ENCODE assay signal across 1 cellular context in the genomic region with DNA sequence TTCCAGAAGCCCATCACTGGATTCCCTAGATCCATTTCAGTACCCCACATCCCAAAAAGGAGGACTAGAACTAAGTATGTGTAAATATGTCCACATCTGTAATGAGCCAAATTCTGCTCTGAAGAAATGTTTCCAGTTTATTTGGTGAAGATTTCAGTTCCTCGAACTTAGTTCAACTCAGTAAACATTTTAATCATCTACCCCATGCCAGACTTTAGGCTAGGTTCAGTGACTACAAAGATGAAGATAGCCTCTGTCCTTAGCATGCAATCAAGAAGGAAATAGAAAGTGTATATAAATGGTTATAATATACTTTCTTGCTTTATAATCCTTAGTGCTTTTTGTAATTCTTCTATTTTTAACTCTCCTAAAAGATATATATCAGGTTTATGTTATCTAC.
TF ChIP-seq lines count a peak whose summit lies in the region.

No MANE protein-coding gene starts in this region.

TF ChIP-seq in GM23338, 12 proteins besides CTCF, POLR2A, EP300 and RAD21 (continued from another document):
- TF ChIP-seq, protein P1, sequence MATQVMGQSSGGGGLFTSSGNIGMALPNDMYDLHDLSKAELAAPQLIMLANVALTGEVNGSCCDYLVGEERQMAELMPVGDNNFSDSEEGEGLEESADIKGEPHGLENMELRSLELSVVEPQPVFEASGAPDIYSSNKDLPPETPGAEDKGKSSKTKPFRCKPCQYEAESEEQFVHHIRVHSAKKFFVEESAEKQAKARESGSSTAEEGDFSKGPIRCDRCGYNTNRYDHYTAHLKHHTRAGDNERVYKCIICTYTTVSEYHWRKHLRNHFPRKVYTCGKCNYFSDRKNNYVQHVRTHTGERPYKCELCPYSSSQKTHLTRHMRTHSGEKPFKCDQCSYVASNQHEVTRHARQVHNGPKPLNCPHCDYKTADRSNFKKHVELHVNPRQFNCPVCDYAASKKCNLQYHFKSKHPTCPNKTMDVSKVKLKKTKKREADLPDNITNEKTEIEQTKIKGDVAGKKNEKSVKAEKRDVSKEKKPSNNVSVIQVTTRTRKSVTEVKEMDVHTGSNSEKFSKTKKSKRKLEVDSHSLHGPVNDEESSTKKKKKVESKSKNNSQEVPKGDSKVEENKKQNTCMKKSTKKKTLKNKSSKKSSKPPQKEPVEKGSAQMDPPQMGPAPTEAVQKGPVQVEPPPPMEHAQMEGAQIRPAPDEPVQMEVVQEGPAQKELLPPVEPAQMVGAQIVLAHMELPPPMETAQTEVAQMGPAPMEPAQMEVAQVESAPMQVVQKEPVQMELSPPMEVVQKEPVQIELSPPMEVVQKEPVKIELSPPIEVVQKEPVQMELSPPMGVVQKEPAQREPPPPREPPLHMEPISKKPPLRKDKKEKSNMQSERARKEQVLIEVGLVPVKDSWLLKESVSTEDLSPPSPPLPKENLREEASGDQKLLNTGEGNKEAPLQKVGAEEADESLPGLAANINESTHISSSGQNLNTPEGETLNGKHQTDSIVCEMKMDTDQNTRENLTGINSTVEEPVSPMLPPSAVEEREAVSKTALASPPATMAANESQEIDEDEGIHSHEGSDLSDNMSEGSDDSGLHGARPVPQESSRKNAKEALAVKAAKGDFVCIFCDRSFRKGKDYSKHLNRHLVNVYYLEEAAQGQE (IDR thresholded peaks at IDR 0.05; ENCODE audit: unreplicated experiment): no peak
- TF ChIP-seq EZH2 (IDR thresholded peaks at IDR 0.05; ENCODE audit: low read depth, unreplicated experiment): no peak
- TF ChIP-seq, protein P2, sequence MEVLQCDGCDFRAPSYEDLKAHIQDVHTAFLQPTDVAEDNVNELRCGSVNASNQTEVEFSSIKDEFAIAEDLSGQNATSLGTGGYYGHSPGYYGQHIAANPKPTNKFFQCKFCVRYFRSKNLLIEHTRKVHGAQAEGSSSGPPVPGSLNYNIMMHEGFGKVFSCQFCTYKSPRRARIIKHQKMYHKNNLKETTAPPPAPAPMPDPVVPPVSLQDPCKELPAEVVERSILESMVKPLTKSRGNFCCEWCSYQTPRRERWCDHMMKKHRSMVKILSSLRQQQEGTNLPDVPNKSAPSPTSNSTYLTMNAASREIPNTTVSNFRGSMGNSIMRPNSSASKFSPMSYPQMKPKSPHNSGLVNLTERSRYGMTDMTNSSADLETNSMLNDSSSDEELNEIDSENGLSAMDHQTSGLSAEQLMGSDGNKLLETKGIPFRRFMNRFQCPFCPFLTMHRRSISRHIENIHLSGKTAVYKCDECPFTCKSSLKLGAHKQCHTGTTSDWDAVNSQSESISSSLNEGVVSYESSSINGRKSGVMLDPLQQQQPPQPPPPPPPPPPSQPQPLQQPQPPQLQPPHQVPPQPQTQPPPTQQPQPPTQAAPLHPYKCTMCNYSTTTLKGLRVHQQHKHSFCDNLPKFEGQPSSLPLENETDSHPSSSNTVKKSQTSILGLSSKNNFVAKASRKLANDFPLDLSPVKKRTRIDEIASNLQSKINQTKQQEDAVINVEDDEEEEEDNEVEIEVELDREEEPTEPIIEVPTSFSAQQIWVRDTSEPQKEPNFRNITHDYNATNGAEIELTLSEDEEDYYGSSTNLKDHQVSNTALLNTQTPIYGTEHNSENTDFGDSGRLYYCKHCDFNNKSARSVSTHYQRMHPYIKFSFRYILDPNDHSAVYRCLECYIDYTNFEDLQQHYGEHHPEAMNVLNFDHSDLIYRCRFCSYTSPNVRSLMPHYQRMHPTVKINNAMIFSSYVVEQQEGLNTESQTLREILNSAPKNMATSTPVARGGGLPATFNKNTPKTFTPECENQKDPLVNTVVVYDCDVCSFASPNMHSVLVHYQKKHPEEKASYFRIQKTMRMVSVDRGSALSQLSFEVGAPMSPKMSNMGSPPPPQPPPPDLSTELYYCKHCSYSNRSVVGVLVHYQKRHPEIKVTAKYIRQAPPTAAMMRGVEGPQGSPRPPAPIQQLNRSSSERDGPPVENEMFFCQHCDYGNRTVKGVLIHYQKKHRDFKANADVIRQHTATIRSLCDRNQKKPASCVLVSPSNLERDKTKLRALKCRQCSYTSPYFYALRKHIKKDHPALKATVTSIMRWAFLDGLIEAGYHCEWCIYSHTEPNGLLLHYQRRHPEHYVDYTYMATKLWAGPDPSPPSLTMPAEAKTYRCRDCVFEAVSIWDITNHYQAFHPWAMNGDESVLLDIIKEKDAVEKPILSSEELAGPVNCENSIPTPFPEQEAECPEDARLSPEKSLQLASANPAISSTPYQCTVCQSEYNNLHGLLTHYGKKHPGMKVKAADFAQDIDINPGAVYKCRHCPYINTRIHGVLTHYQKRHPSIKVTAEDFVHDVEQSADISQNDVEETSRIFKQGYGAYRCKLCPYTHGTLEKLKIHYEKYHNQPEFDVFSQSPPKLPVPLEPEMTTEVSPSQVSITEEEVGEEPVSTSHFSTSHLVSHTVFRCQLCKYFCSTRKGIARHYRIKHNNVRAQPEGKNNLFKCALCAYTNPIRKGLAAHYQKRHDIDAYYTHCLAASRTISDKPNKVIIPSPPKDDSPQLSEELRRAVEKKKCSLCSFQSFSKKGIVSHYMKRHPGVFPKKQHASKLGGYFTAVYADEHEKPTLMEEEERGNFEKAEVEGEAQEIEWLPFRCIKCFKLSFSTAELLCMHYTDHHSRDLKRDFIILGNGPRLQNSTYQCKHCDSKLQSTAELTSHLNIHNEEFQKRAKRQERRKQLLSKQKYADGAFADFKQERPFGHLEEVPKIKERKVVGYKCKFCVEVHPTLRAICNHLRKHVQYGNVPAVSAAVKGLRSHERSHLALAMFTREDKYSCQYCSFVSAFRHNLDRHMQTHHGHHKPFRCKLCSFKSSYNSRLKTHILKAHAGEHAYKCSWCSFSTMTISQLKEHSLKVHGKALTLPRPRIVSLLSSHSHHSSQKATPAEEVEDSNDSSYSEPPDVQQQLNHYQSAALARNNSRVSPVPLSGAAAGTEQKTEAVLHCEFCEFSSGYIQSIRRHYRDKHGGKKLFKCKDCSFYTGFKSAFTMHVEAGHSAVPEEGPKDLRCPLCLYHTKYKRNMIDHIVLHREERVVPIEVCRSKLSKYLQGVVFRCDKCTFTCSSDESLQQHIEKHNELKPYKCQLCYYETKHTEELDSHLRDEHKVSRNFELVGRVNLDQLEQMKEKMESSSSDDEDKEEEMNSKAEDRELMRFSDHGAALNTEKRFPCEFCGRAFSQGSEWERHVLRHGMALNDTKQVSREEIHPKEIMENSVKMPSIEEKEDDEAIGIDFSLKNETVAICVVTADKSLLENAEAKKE (CRISPR knock-in tag; IDR thresholded peaks at IDR 0.05): no peak
- no peak for TF ChIP-seq ZNF114 (CRISPR knock-in tag; IDR thresholded peaks at IDR 0.05)
- no peak for TF ChIP-seq POLR2AphosphoS5 (IDR thresholded peaks at IDR 0.05; ENCODE audit: low read depth)
- no peak for TF ChIP-seq EZH2phosphoT487 (IDR thresholded peaks at IDR 0.05; ENCODE audit: unreplicated experiment)
- no peak for TF ChIP-seq CREB1 (CRISPR knock-in tag; IDR thresholded peaks at IDR 0.05; ENCODE audit: low read depth)
- no peak for TF ChIP-seq STAT1 (IDR thresholded peaks at IDR 0.05; ENCODE audit: unreplicated experiment)
- no peak for TF ChIP-seq JUNB (IDR thresholded peaks at IDR 0.05; ENCODE audit: unreplicated experiment)
- no peak for TF ChIP-seq NANOG (IDR thresholded peaks at IDR 0.05; ENCODE audit: borderline replicate concordance)
